In genomic region chr2:136305517-136306192, GRCh38 we compare ENCODE assay signal across 8 cellular contexts.
DNase-seq lines count a peak whose midpoint lies in the region; ATAC-seq and TF ChIP-seq lines count a peak whose summit lies in the region.

No MANE protein-coding gene starts in this region.

- H3K27ac ChIP-seq in osteoblast (ENCODE audit: low read depth, low read length) (no peak overlapping the region), gastroesophageal sphincter (no peak overlapping the region)

- no peaks in the 10 kb centered on the region for H4K20me1 ChIP-seq in osteoblast (ENCODE audit: insufficient read depth, low read length)

- H2AFZ ChIP-seq in osteoblast (ENCODE audit: low read length) = no peak overlapping the region

- H3K4me1 ChIP-seq in osteoblast (ENCODE audit: insufficient read depth, low read length) = no peaks in the 10 kb centered on the region
- H3K4me1 ChIP-seq in gastroesophageal sphincter = no peaks in the 10 kb centered on the region

- H3K27me3 ChIP-seq in osteoblast (ENCODE audit: insufficient read depth, low read length) (no peaks in the 10 kb centered on the region), gastroesophageal sphincter (peaks cover 5% of the 10 kb centered on the region)

- peaks cover 38% of the 10 kb centered on the region for H3K4me1 Mint-ChIP-seq in activated T-helper 2 cell treated with anti-CD3 and anti-CD28 coated beads, Interferon-gamma antibody, Interleukin-2, Interleukin-4, amounts not matched to agents 10 μg/mL and 5 μg/mL and 100 μg/mL, durations not matched to agents 14 hours and 24 hours and 36 hours (ENCODE audit: low read depth)

- peak overlapping the region; percentile 71 for H3K27ac Mint-ChIP-seq in activated T-helper 2 cell treated with anti-CD3 and anti-CD28 coated beads, Interferon-gamma antibody, Interleukin-2, Interleukin-4, amounts not matched to agents 10 μg/mL and 5 μg/mL and 100 μg/mL, durations not matched to agents 14 hours and 24 hours and 36 hours

- H3K36me3 ChIP-seq in osteoblast (ENCODE audit: insufficient read depth, low read length) (no peaks in the 10 kb centered on the region), gastroesophageal sphincter (no peaks in the 10 kb centered on the region)

- H3K9me3 Mint-ChIP-seq in activated T-helper 2 cell treated with anti-CD3 and anti-CD28 coated beads, Interferon-gamma antibody, Interleukin-2, Interleukin-4, amounts not matched to agents 10 μg/mL and 5 μg/mL and 100 μg/mL, durations not matched to agents 14 hours and 24 hours and 36 hours = no peaks in the 10 kb centered on the region

- TF ChIP-seq CTCF in GM12864 (IDR thresholded peaks at IDR 0.05; ENCODE audit: low read depth, low read length, missing control alignments) (no peak), osteoblast (IDR thresholded peaks at IDR 0.05; ENCODE audit: extremely low read depth, low read depth, low read length) (no peak), gastroesophageal sphincter (IDR thresholded peaks at IDR 0.05) (no peak)

- intact Hi-C loops in activated T-helper 2 cell treated with anti-CD3 and anti-CD28 coated beads, Interferon-gamma antibody, Interleukin-2, Interleukin-4, amounts not matched to agents 10 μg/mL and 5 μg/mL and 100 μg/mL, durations not matched to agents 14 hours and 24 hours and 36 hours (cut with micrococcal nuclease) = no loop called here

- H3K4me3 ChIP-seq in GM12864 (ENCODE audit: low read depth, low read length) (no peak overlapping the region), osteoblast (ENCODE audit: insufficient read depth, low read length) (no peak overlapping the region), gastroesophageal sphincter (no peak overlapping the region)

- DNase-seq in GM12864 (ENCODE audit: low read depth) = peak; percentile 60
- DNase-seq in NCI-H2171 (lab: John Stamatoyannopoulos, UW) = peak; percentile 84
- DNase-seq in activated T-helper 2 cell treated with anti-CD3 and anti-CD28 coated beads, Interferon-gamma antibody, Interleukin-2, Interleukin-4, amounts not matched to agents 10 μg/mL and 5 μg/mL and 100 μg/mL, durations not matched to agents 14 hours and 24 hours and 36 hours (ENCODE audit: low spot score) = peak; percentile 37
- DNase-seq in stimulated activated CD4-positive, alpha-beta T cell treated with anti-CD3 and anti-CD28 coated beads, TNF-alpha, amount 100 ng/mL, for 48 hours (ENCODE audit: low read depth in 3 of 3) = peak; percentile 36 to 70 (median 56)
- no peak for DNase-seq in osteoblast (ENCODE audit: insufficient read length, low spot score, missing footprints)
- no peak for DNase-seq in NCI-H510A treated with DMSO at 0.1 percent for 48 hours (lab: John Stamatoyannopoulos, UW)

- H3K4me2 ChIP-seq in osteoblast (ENCODE audit: insufficient read depth, low read length) = no peak overlapping the region

- no peak overlapping the region for H3K4me3 Mint-ChIP-seq in activated T-helper 2 cell treated with anti-CD3 and anti-CD28 coated beads, Interferon-gamma antibody, Interleukin-2, Interleukin-4, amounts not matched to agents 10 μg/mL and 5 μg/mL and 100 μg/mL, durations not matched to agents 14 hours and 24 hours and 36 hours (ENCODE audit: low read depth)

- ATAC-seq in GM21786 (IDR thresholded peaks at IDR 0.05; ENCODE audit: unreplicated experiment) = peak; percentile 84
- no peak for ATAC-seq in gastroesophageal sphincter

- H3K9me3 ChIP-seq in osteoblast (ENCODE audit: low read depth, low read length) (no peaks in the 10 kb centered on the region), gastroesophageal sphincter (no peaks in the 10 kb centered on the region)

- WGBS in gastroesophageal sphincter (ENCODE audit: low coverage in 1 of 2), 2 donors = 58 to 87% methylated on average over 4 of the region's 7 CpGs

- TF ChIP-seq EP300 in gastroesophageal sphincter (IDR thresholded peaks at IDR 0.05) = no peak

- no peaks in the 10 kb centered on the region for H3K36me3 Mint-ChIP-seq in activated T-helper 2 cell treated with anti-CD3 and anti-CD28 coated beads, Interferon-gamma antibody, Interleukin-2, Interleukin-4, amounts not matched to agents 10 μg/mL and 5 μg/mL and 100 μg/mL, durations not matched to agents 14 hours and 24 hours and 36 hours (ENCODE audit: low read depth)

- TF ChIP-seq POLR2A in gastroesophageal sphincter (IDR thresholded peaks at IDR 0.05) = no peak

- no peaks in the 10 kb centered on the region for H3K79me2 ChIP-seq in osteoblast (ENCODE audit: insufficient read depth, low read length)

- no peaks in the 10 kb centered on the region for H3K27me3 Mint-ChIP-seq in activated T-helper 2 cell treated with anti-CD3 and anti-CD28 coated beads, Interferon-gamma antibody, Interleukin-2, Interleukin-4, amounts not matched to agents 10 μg/mL and 5 μg/mL and 100 μg/mL, durations not matched to agents 14 hours and 24 hours and 36 hours (ENCODE audit: low read depth)

Comparison
In these comparisons a context has a peak if more than half of its experiments do, and no peak if none do; other contexts are left out.
1. DNase-seq: peak in GM12864 (single experiment), NCI-H2171 (single experiment), activated T-helper 2 cell treated with anti-CD3 and anti-CD28 coated beads, Interferon-gamma antibody, Interleukin-2, Interleukin-4, amounts not matched to agents 10 μg/mL and 5 μg/mL and 100 μg/mL, durations not matched to agents 14 hours and 24 hours and 36 hours (single experiment) and stimulated activated CD4-positive, alpha-beta T cell treated with anti-CD3 and anti-CD28 coated beads, TNF-alpha, amount 100 ng/mL, for 48 hours (3 of 3); none in osteoblast (single experiment) and NCI-H510A treated with DMSO at 0.1 percent for 48 hours (single experiment).